ENCODE assay signal across 14 cellular contexts in genomic region chr19:38597075-38597474, GRCh38. TPM values are rescaled to one million over a fixed set of nuclear protein-coding genes. Genes with fewer than 3 reads are reported as not detected.
DNase-seq lines count a peak whose midpoint lies in the region; ATAC-seq, FAIRE-seq and TF ChIP-seq lines count a peak whose summit lies in the region.
"Had no signal": no experiment of that assay in that cellular context is flagged by ENCODE, and none has a peak within 500 bp of the region (broad histone marks: within the 10 kb centered on the region; RNA-seq: fewer than 3 reads in every experiment).

No MANE protein-coding gene starts in this region.

- RAD21 ChIA-PET in HCT116 (lab: Charles Lee; ENCODE audit: low non-redundant PET in 1 of 2, low total read pairs in 2 of 2, uncharacterized antibody in 2 of 2, unreplicated experiment in 2 of 2) = no interaction called here

- peaks cover 7% of the 10 kb centered on the region for H3K4me1 Mint-ChIP-seq in Caco-2 (ENCODE audit: low read depth, unreplicated experiment)
- no peaks in the 10 kb centered on the region for H3K4me1 Mint-ChIP-seq in endodermal cell

- H3K36me3 Mint-ChIP-seq in Caco-2 (ENCODE audit: insufficient read depth, unreplicated experiment) = peaks cover 5% of the 10 kb centered on the region
- no peaks in the 10 kb centered on the region for H3K36me3 Mint-ChIP-seq in endodermal cell (ENCODE audit: low read depth)

- H3K27me3 ChIP-seq in Caco-2 (replicated peaks; ENCODE audit: control insufficient read depth, insufficient read depth, low read length) = no peaks in the 10 kb centered on the region
- H3K27me3 ChIP-seq in HCT116 (ENCODE audit: insufficient read depth, low read length) = no peaks in the 10 kb centered on the region
- H3K27me3 ChIP-seq in endodermal cell (ENCODE audit: control insufficient read depth, insufficient read depth, low read length, poor library complexity, severe bottlenecking) = no peaks in the 10 kb centered on the region
- H3K27me3 ChIP-seq in osteoblast (ENCODE audit: insufficient read depth, low read length) = no peaks in the 10 kb centered on the region
- H3K27me3 ChIP-seq: SJCRH30 had no signal

- H3K4me3 ChIP-seq in Caco-2 (ENCODE audit: low read depth, low read length) (no peak overlapping the region), HCT116 (replicated peaks in 1 of 2; ENCODE audit: low read depth in 1 of 2, low read length in 2 of 2) (no peak overlapping the region), endodermal cell (ENCODE audit: low read length) (no peak overlapping the region), osteoblast (ENCODE audit: insufficient read depth, low read length) (no peak overlapping the region)
- H3K4me3 ChIP-seq: GM12878 had no signal

- H3K79me2 ChIP-seq in HCT116 (ENCODE audit: insufficient read depth, low read length) (no peaks in the 10 kb centered on the region), osteoblast (ENCODE audit: insufficient read depth, low read length) (no peaks in the 10 kb centered on the region)

- TF ChIP-seq POLR2A in HCT116 (IDR thresholded peaks at IDR 0.05; ENCODE audit: borderline replicate concordance, extremely low read depth, insufficient read depth, insufficient read length) = no peak
- TF ChIP-seq POLR2A in H54 (IDR thresholded peaks at IDR 0.05; ENCODE audit: low read depth, low read length) = no peak

- DNase-seq in Caco-2 (no peak), HCT116 (ENCODE audit: low read depth, low spot score) (no peak), endodermal cell (no peak), osteoblast (ENCODE audit: insufficient read length, low spot score, missing footprints) (peak; percentile 65), H54 (ENCODE audit: insufficient read length, low spot score) (no peak), SW480 (ENCODE audit: low spot score) (no peak), DMS 273 treated with DMSO at 0.1 percent for 48 hours (lab: John Stamatoyannopoulos, UW) (no peak)
- DNase-seq: ACHN, AML-193, DMS79 had no signal

- POLR2A ChIA-PET in Caco-2 (lab: Charles Lee) (no interaction called here), HCT116 (lab: Charles Lee) (no interaction called here)

- CTCF ChIA-PET in Caco-2 (lab: Charles Lee) (interaction anchor here (0.9 to 2.1 kb wide), 2 partner anchors 38 to 194 kb away, joined by 5 to 6 read pairs; partner anchors contain the start of gene FAM98C), HCT116 (lab: Charles Lee) (interaction anchor here (1.0 to 1.8 kb wide), 2 partner anchors 37 to 40 kb away, joined by 3 to 6 read pairs; no protein-coding TSS in a partner anchor)

- no peak for TF ChIP-seq CTCF in Caco-2 (IDR thresholded peaks at IDR 0.05; ENCODE audit: insufficient read depth in 1 of 2, low read depth in 1 of 2, low read length in 1 of 2, severe bottlenecking in 1 of 2, unreplicated experiment in 1 of 2)
- no peak for TF ChIP-seq CTCF in HCT116 (IDR thresholded peaks at IDR 0.05 in 2 of 3, conservative IDR thresholded peaks at IDR 0.05 in 1 of 3; ENCODE audit: borderline replicate concordance in 1 of 3, insufficient read depth in 1 of 3, low read depth in 2 of 3, low read length in 2 of 3)
- no peak for TF ChIP-seq CTCF in endodermal cell (conservative IDR thresholded peaks at IDR 0.05)
- TF ChIP-seq CTCF in osteoblast (IDR thresholded peaks at IDR 0.05; ENCODE audit: extremely low read depth, low read depth, low read length) = no peak

- H4K20me1 ChIP-seq in HCT116 (ENCODE audit: insufficient read depth) (no peaks in the 10 kb centered on the region), osteoblast (ENCODE audit: insufficient read depth, low read length) (no peaks in the 10 kb centered on the region)

- H3K4me2 ChIP-seq in HCT116 (ENCODE audit: low read length) = peak overlapping the region; percentile 82
- no peak overlapping the region for H3K4me2 ChIP-seq in osteoblast (ENCODE audit: insufficient read depth, low read length)

- H2AFZ ChIP-seq in HCT116 (ENCODE audit: low read depth, low read length, poor library complexity, severe bottlenecking) (no peak overlapping the region), osteoblast (ENCODE audit: low read length) (no peak overlapping the region)

- H3K27ac ChIP-seq in HCT116 (ENCODE audit: low read depth, low read length) (no peak overlapping the region), endodermal cell (ENCODE audit: low read depth, low read length) (no peak overlapping the region), osteoblast (ENCODE audit: low read depth, low read length) (no peak overlapping the region)
- H3K27ac ChIP-seq: PC-9, SJCRH30 had no signal

- H3K9me3 Mint-ChIP-seq in Caco-2 (ENCODE audit: unreplicated experiment) = no peaks in the 10 kb centered on the region
- H3K9me3 Mint-ChIP-seq in endodermal cell = no peaks in the 10 kb centered on the region

- no peak for FAIRE-seq in H54 (lab: Jason Lieb, UNC)
- FAIRE-seq: G401.6, GM12878 had no signal

- H3K27me3 Mint-ChIP-seq in Caco-2 (ENCODE audit: insufficient read depth, unreplicated experiment) (no peaks in the 10 kb centered on the region), endodermal cell (ENCODE audit: insufficient read depth) (peaks cover 2% of the 10 kb centered on the region)

- no peak for TF ChIP-seq RAD21 in HCT116 (IDR thresholded peaks at IDR 0.05; ENCODE audit: low read depth)

- H3K9ac ChIP-seq in HCT116 (ENCODE audit: low read length) = no peak overlapping the region
- no peak overlapping the region for H3K9ac ChIP-seq in endodermal cell (ENCODE audit: extremely low read depth, low read length, poor library complexity, severe bottlenecking)

- no peaks in the 10 kb centered on the region for H3K4me1 ChIP-seq in Caco-2
- peaks cover 5 to 19% of the 10 kb centered on the region in 2 experiments; a peak in 3 of 4 replicates for H3K4me1 ChIP-seq in HCT116 (ENCODE audit: control insufficient read depth in 1 of 2, insufficient read depth in 2 of 2, low read length in 2 of 2)
- H3K4me1 ChIP-seq in endodermal cell (ENCODE audit: control insufficient read depth, insufficient read depth, low read length) = no peaks in the 10 kb centered on the region
- no peaks in the 10 kb centered on the region for H3K4me1 ChIP-seq in osteoblast (ENCODE audit: insufficient read depth, low read length)
- H3K4me1 ChIP-seq: SJCRH30 had no signal

- peak overlapping the region; percentile 85 for H3K4me3 Mint-ChIP-seq in Caco-2 (ENCODE audit: unreplicated experiment)
- peak overlapping the region; percentile 68 for H3K4me3 Mint-ChIP-seq in endodermal cell

- H3K27ac Mint-ChIP-seq in Caco-2 (ENCODE audit: unreplicated experiment) = no peak overlapping the region
- H3K27ac Mint-ChIP-seq in endodermal cell = no peak overlapping the region

- no peaks in the 10 kb centered on the region for H3K36me3 ChIP-seq in Caco-2 (ENCODE audit: control insufficient read depth, insufficient read depth, low read length)
- H3K36me3 ChIP-seq in HCT116 (ENCODE audit: control insufficient read depth in 1 of 2, insufficient read depth in 2 of 2, low read length in 2 of 2) = no peaks in the 10 kb centered on the region
- no peaks in the 10 kb centered on the region for H3K36me3 ChIP-seq in endodermal cell (ENCODE audit: control insufficient read depth, insufficient read depth, low read length)
- no peaks in the 10 kb centered on the region for H3K36me3 ChIP-seq in osteoblast (ENCODE audit: insufficient read depth, low read length)
- H3K36me3 ChIP-seq: SJCRH30 had no signal

- ATAC-seq in HCT116 = no peak
- ATAC-seq: GM12878 had no signal

- WGBS in endodermal cell (ENCODE audit: insufficient coverage in 1 of 2, insufficient read length in 1 of 2), 2 experiments = 91 to 97% methylated on average over 6 to 11 of the region's 11 CpGs

- H3K9me3 ChIP-seq in Caco-2 (no peaks in the 10 kb centered on the region), HCT116 (ENCODE audit: control insufficient read depth in 1 of 2, insufficient read depth in 1 of 2, low read depth in 1 of 2, low read length in 2 of 2) (no peaks in the 10 kb centered on the region), endodermal cell (ENCODE audit: control insufficient read depth, low read length) (no peaks in the 10 kb centered on the region), osteoblast (ENCODE audit: low read depth, low read length) (no peaks in the 10 kb centered on the region)
- H3K9me3 ChIP-seq: SJCRH30 had no signal

- intact Hi-C loops in Caco-2 (cut with micrococcal nuclease; ENCODE audit: unreplicated experiment) = loop anchor here (2.0 kb wide), 1 partner anchor 22 kb away; the partner anchor contains the start of gene EIF3K
- intact Hi-C loops in HCT116 (cut with micrococcal nuclease) = no loop called here

- no peaks in the 10 kb centered on the region for H3K9me2 ChIP-seq in HCT116 (ENCODE audit: insufficient read depth)

- BruUV-seq in Caco-2 (replicated peaks; lab: Mats Ljungman, UMichigan) = no TSS peak
- BruUV-seq in HCT116 (replicated peaks; lab: Mats Ljungman, UMichigan) = no TSS peak

TF ChIP-seq in HCT116, 20 proteins besides CTCF, POLR2A, EP300 and RAD21:
- TF ChIP-seq EZH2 (IDR thresholded peaks at IDR 0.05) (no peak), TCF7L2 (IDR thresholded peaks at IDR 0.05; ENCODE audit: borderline replicate concordance, extremely low read depth, insufficient read depth, insufficient read length) (no peak), ZNF274 (IDR thresholded peaks at IDR 0.05; ENCODE audit: low read depth, low read length) (no peak)

RNA-seq across cellular contexts. Expression of gene MAP4K1, which starts 20.7 kb away (rescaled TPM):
- total RNA-seq in Caco-2 (2022) = 1.7 and 2.4 TPM in 2 replicates
- total RNA-seq in HCT116 (2021; ENCODE audit: unreplicated experiment) = 9.1 TPM
- polyA plus RNA-seq in HCT116 (2012) = 2.1 and 2.2 TPM in 2 replicates
- total RNA-seq in endodermal cell = 10 to 100 TPM; 12.3 to 17.8 TPM
- polyA plus RNA-seq in endodermal cell (2013, experiment 1 of 2) = 3.8 TPM
- 5.5 TPM for polyA plus RNA-seq in endodermal cell (2013, experiment 2 of 2)
- total RNA-seq in osteoblast = under 0.01 and 0.72 TPM in 2 replicates

RNA-seq across cellular contexts. Expression of gene EIF3K, which starts 21.9 kb away (rescaled TPM):
- total RNA-seq in Caco-2 (2022) = 354 and 380 TPM in 2 replicates
- 313 TPM for total RNA-seq in HCT116 (2021; ENCODE audit: unreplicated experiment)
- 474 and 485 TPM in 2 replicates for polyA plus RNA-seq in HCT116 (2012)
- total RNA-seq in endodermal cell = 100 to 1,000 TPM; 303 to 334 TPM
- 248 TPM for polyA plus RNA-seq in endodermal cell (2013, experiment 1 of 2)
- 218 TPM for polyA plus RNA-seq in endodermal cell (2013, experiment 2 of 2)
- 210 and 317 TPM in 2 replicates for total RNA-seq in osteoblast

RNA-seq across cellular contexts. Expression of gene ACTN4, which starts 50.4 kb away (rescaled TPM):
- total RNA-seq in Caco-2 (2022) = 605 and 658 TPM in 2 replicates
- total RNA-seq in HCT116 (2021; ENCODE audit: unreplicated experiment) = 651 TPM
- 635 and 727 TPM in 2 replicates for polyA plus RNA-seq in HCT116 (2012)
- 100 to 1,000 TPM; 378 to 437 TPM for total RNA-seq in endodermal cell
- polyA plus RNA-seq in endodermal cell (2013, experiment 1 of 2) = 322 TPM
- 298 TPM for polyA plus RNA-seq in endodermal cell (2013, experiment 2 of 2)
- total RNA-seq in osteoblast = 204 and 229 TPM in 2 replicates
